ENCODE assay signal across 19 cellular contexts in the genomic region with DNA sequence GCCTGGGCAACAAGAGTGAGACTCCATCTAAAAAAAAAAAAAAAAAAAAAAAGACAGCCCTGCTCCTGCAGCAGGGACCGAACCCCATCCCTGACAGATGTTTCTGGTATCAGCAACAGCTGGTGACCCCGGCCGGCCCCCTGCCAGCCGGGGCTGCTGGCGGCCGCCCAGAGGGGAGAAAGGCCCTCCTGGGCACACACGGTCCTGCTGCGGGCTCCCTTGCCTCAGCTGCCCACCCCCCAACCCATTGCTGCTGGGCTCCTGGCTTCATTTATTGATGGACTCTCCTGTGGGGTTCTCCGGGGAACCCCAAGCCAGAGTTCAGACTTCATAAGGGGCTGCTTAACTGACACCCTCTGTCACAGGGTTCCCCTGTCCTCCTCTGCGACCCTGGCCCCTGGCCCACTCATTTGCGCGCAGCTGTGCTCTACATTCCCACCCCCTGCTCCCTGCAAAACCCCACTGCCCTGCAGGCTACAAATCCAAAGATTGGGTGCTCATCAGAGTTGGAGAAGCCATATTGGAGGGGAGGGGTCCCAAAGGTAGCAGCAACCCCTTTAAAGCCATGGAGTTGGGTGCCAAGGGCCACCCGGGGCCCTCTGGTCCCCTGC.
DNase-seq lines count a peak whose midpoint lies in the region; ATAC-seq and TF ChIP-seq lines count a peak whose summit lies in the region.
"Had no signal": no experiment of that assay in that cellular context is flagged by ENCODE, and none has a peak within 500 bp of the region (broad histone marks: within the 10 kb centered on the region; RNA-seq: fewer than 3 reads in every experiment).

No MANE protein-coding gene starts in this region.

- ATAC-seq in GM21619 (IDR thresholded peaks at IDR 0.05; ENCODE audit: unreplicated experiment): no peak

- H3K27me3 ChIP-seq in Karpas-422 (ENCODE audit: low read length): no peaks in the 10 kb centered on the region
- no peaks in the 10 kb centered on the region for H3K27me3 ChIP-seq in sigmoid colon
- H3K27me3 ChIP-seq: Peyer's patch, SJCRH30 had no signal

- no peak overlapping the region for H2AFZ ChIP-seq in Karpas-422 (ENCODE audit: low read length)

- no peaks in the 10 kb centered on the region for H3K9me2 ChIP-seq in Karpas-422 (replicated peaks; ENCODE audit: insufficient read depth, low read length)

- no peak for TF ChIP-seq CTCF in GM13976 (IDR thresholded peaks at IDR 0.05; ENCODE audit: borderline replicate concordance, control extremely low read depth, extremely low read depth, insufficient read depth, missing control alignments)
- no peak for TF ChIP-seq CTCF in nephron (IDR thresholded peaks at IDR 0.05; ENCODE audit: unreplicated experiment in 3 of 3)
- no peak for TF ChIP-seq CTCF in sigmoid colon (IDR thresholded peaks at IDR 0.05)

- peaks cover 4% of the 10 kb centered on the region for H3K27me3 Mint-ChIP-seq in nephron (ENCODE audit: low read depth)

- 86 to 93% methylated on average over 13 of the region's 13 CpGs for WGBS in sigmoid colon, 2 donors

- H4K20me1 ChIP-seq in Karpas-422 (ENCODE audit: insufficient read depth, low read depth, low read length): no peaks in the 10 kb centered on the region

- no peak overlapping the region for H3K4me3 ChIP-seq in Karpas-422 (ENCODE audit: low read length)
- no peak overlapping the region for H3K4me3 ChIP-seq in sigmoid colon
- H3K4me3 ChIP-seq: HAP-1, Peyer's patch, SJCRH30 had no signal

- H3K9me3 ChIP-seq in Karpas-422 (ENCODE audit: low read length) (no peaks in the 10 kb centered on the region), sigmoid colon (no peaks in the 10 kb centered on the region)
- H3K9me3 ChIP-seq: Caco-2, HAP-1, Peyer's patch, SJCRH30 had no signal

- H3K4me1 ChIP-seq in Karpas-422 (ENCODE audit: low read length) (no peaks in the 10 kb centered on the region), sigmoid colon (peaks cover 0 to 5% (median 0%) of the 10 kb centered on the region in 4 donors)
- H3K4me1 ChIP-seq: Caco-2, HAP-1, Peyer's patch had no signal

- no peak overlapping the region for H3K4me2 ChIP-seq in Karpas-422 (ENCODE audit: low read depth, low read length, poor library complexity, severe bottlenecking)

- H3K36me3 Mint-ChIP-seq in nephron (ENCODE audit: low read depth): no peaks in the 10 kb centered on the region
- H3K36me3 Mint-ChIP-seq: CD4-positive, CD25-positive, alpha-beta regulatory T cell had no signal

- no peaks in the 10 kb centered on the region for H3K79me2 ChIP-seq in Karpas-422 (ENCODE audit: low read length)

- H3K27ac ChIP-seq in Karpas-422 (ENCODE audit: low read length) (no peak overlapping the region), sigmoid colon (no peak overlapping the region)
- H3K27ac ChIP-seq: Peyer's patch, SJCRH30 had no signal

- in situ Hi-C loops in GM13976 (cut with MboI; ENCODE audit: low sequenced_read_pairs, unreplicated experiment): no loop called here

- TF ChIP-seq POLR2A in sigmoid colon (IDR thresholded peaks at IDR 0.05): no peak

- no peaks in the 10 kb centered on the region for H3K36me3 ChIP-seq in Karpas-422 (ENCODE audit: insufficient read depth, low read length)
- no peaks in the 10 kb centered on the region for H3K36me3 ChIP-seq in sigmoid colon
- H3K36me3 ChIP-seq: HAP-1, Peyer's patch had no signal

- TF ChIP-seq EP300 in sigmoid colon (IDR thresholded peaks at IDR 0.05): no peak

- no peak overlapping the region for H3K9ac ChIP-seq in Karpas-422 (ENCODE audit: low read length)

- peaks cover 40% of the 10 kb centered on the region for H3K4me1 Mint-ChIP-seq in nephron

- intact Hi-C loops in sigmoid colon (cut with DNase I): no loop called here

- DNase-seq in GM13976 (ENCODE audit: low spot score) (peak; percentile 23), Karpas-422 (peak; percentile 16), sigmoid colon (peak; percentile 57), DMS53 (lab: John Stamatoyannopoulos, UW) (no peak)
- no peak for DNase-seq in activated CD8-positive, alpha-beta memory T cell treated with anti-CD3 and anti-CD28 coated beads, Interleukin-2, amount 50 U/mL, for 4 hours
- DNase-seq: Caco-2; CD4-positive, CD25-positive, alpha-beta regulatory T cell; GF-D8; KG1; NCI-H1105 treated with DMSO at 0.1 percent for 48 hours; NCI-H1694; NCI-H2081; NCI-H2171 treated with DMSO at 0.1 percent for 48 hours; NCI-H524 treated with DMSO at 0.1 percent for 48 hours; Peyer's patch; SJCRH30 had no signal

- H3K27ac Mint-ChIP-seq in nephron: peak overlapping the region in 2 of 3 experiments; percentile 29 to 68

- H3K9me3 Mint-ChIP-seq in nephron: peaks cover 9% of the 10 kb centered on the region

- H3K4me3 Mint-ChIP-seq in nephron: no peak overlapping the region
- H3K4me3 Mint-ChIP-seq: CD4-positive, CD25-positive, alpha-beta regulatory T cell had no signal

Comparison
In these comparisons a context has a peak if more than half of its experiments do, and no peak if none do; other contexts are left out.
1. DNase-seq: peak in GM13976 (single experiment), Karpas-422 (single experiment) and sigmoid colon (single experiment); none in activated CD8-positive, alpha-beta memory T cell treated with anti-CD3 and anti-CD28 coated beads, Interleukin-2, amount 50 U/mL, for 4 hours (single experiment) and DMS53 (single experiment).